Comparison of ENCODE assay signal across 13 cellular contexts in the genomic region with DNA sequence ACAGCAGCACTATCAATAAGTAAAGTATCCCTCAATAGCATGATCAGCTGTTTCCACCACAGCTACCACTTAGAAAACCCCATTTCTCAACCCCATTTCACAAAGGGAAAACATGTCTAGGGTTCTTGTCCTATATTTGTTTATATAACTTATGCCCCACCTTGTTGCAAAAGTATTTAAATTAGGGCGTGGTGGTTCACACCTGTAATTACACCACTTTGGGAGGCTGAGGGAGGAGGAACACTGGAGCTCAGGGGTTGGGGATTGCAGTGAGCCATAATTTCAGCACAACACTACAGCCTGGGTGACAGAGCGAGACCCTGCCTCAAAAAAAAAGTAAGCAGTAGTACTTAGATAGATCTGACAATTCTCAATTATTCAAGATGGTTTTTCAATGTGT. TPM values are rescaled to one million over a fixed set of nuclear protein-coding genes. Genes with fewer than 3 reads are reported as not detected.
DNase-seq lines count a peak whose midpoint lies in the region; ATAC-seq, FAIRE-seq and TF ChIP-seq lines count a peak whose summit lies in the region.
"Had no signal": no experiment of that assay in that cellular context is flagged by ENCODE, and none has a peak within 500 bp of the region (broad histone marks: within the 10 kb centered on the region; RNA-seq: fewer than 3 reads in every experiment).

No MANE protein-coding gene starts in this region.

- peak overlapping the region; percentile 18 for H3K4me2 ChIP-seq in keratinocyte (ENCODE audit: control insufficient read depth, extremely low read depth, insufficient read depth, low read depth, low read length)

- TF ChIP-seq CTCF in breast epithelium (IDR thresholded peaks at IDR 0.05) (no peak), MCF 10A (IDR thresholded peaks at IDR 0.05; ENCODE audit: unreplicated experiment) (no peak), keratinocyte (optimal IDR thresholded peaks at IDR 0.05 in 1 of 3, IDR thresholded peaks at IDR 0.05 in 1 of 3, conservative IDR thresholded peaks at IDR 0.05 in 1 of 3; ENCODE audit: extremely low read depth in 1 of 3, insufficient read depth in 2 of 3, low read length in 3 of 3) (no peak), upper lobe of right lung (IDR thresholded peaks at IDR 0.05) (no peak), foreskin fibroblast (IDR thresholded peaks at IDR 0.05; ENCODE audit: low read depth, low read length) (no peak)

- H3K4me3 Mint-ChIP-seq in MCF 10A (ENCODE audit: unreplicated experiment), result no peak overlapping the region
- peak overlapping the region; percentile 23 for H3K4me3 Mint-ChIP-seq in activated T-helper 1 cell treated with anti-CD3 and anti-CD28 coated beads, Interleukin-12 subunit alpha, Interleukin-12 subunit beta, Interleukin-2, Interleukin-4 antibody, amounts not matched to agents 30 ng/mL and 10 ng/mL and 1 ng/mL, durations not matched to agents 14 hours and 24 hours and 36 hours

- H3K4me1 Mint-ChIP-seq in MCF 10A (ENCODE audit: insufficient read depth, unreplicated experiment), result peaks cover 53% of the 10 kb centered on the region
- peaks cover 61% of the 10 kb centered on the region for H3K4me1 Mint-ChIP-seq in activated T-helper 1 cell treated with anti-CD3 and anti-CD28 coated beads, Interleukin-12 subunit alpha, Interleukin-12 subunit beta, Interleukin-2, Interleukin-4 antibody, amounts not matched to agents 30 ng/mL and 10 ng/mL and 1 ng/mL, durations not matched to agents 14 hours and 24 hours and 36 hours (ENCODE audit: low read depth)

- H3K27ac ChIP-seq in breast epithelium, result peak overlapping the region; percentile 64 to 73
- H3K27ac ChIP-seq in keratinocyte (ENCODE audit: control insufficient read depth, insufficient read depth, low read length), result no peak overlapping the region
- H3K27ac ChIP-seq in upper lobe of right lung, result peak overlapping the region; percentile 51

- H2AFZ ChIP-seq in keratinocyte (ENCODE audit: control insufficient read depth, low read length), result no peak overlapping the region

- H4K20me1 ChIP-seq in keratinocyte (ENCODE audit: control insufficient read depth, extremely low read depth, insufficient read depth, low read length), result peaks cover 20% of the 10 kb centered on the region

- H3K4me3 ChIP-seq in breast epithelium (no peak overlapping the region), keratinocyte (ENCODE audit: control insufficient read depth in 2 of 3, extremely low read depth in 1 of 3, insufficient read depth in 2 of 3, low read depth in 1 of 3, low read length in 3 of 3) (no peak overlapping the region), upper lobe of right lung (peak overlapping the region; percentile 89), foreskin fibroblast (ENCODE audit: low read depth in 1 of 2, low read length in 2 of 2) (no peak overlapping the region)

- CTCF ChIA-PET in MCF 10A (lab: Yijun Ruan, JAX), result interaction anchor here (0.6 to 1.2 kb wide), 3 partner anchors 26 to 111 kb away, joined by 3 to 5 read pairs (median 3); no protein-coding TSS in a partner anchor

- no peak overlapping the region for H3K9ac ChIP-seq in keratinocyte (ENCODE audit: control insufficient read depth, extremely low read depth, insufficient read depth, low read length)

- no peaks in the 10 kb centered on the region for H3K9me3 Mint-ChIP-seq in MCF 10A (ENCODE audit: unreplicated experiment)
- H3K9me3 Mint-ChIP-seq in activated T-helper 1 cell treated with anti-CD3 and anti-CD28 coated beads, Interleukin-12 subunit alpha, Interleukin-12 subunit beta, Interleukin-2, Interleukin-4 antibody, amounts not matched to agents 30 ng/mL and 10 ng/mL and 1 ng/mL, durations not matched to agents 14 hours and 24 hours and 36 hours, result no peaks in the 10 kb centered on the region

- H3K36me3 ChIP-seq in breast epithelium, result no peaks in the 10 kb centered on the region
- peaks cover 1 to 3% of the 10 kb centered on the region in 2 experiments for H3K36me3 ChIP-seq in keratinocyte (ENCODE audit: control insufficient read depth in 2 of 2, extremely low read depth in 1 of 2, insufficient read depth in 2 of 2, low read length in 2 of 2)
- no peaks in the 10 kb centered on the region for H3K36me3 ChIP-seq in upper lobe of right lung

- peaks cover 96% of the 10 kb centered on the region for H3K79me2 ChIP-seq in keratinocyte (ENCODE audit: control insufficient read depth, insufficient read depth, low read length)

- dilution Hi-C loops in keratinocyte (cut with MboI; ENCODE audit: extremely low pct_ligation_motif_present, low sequenced_read_pairs), result no loop called here

- no peak overlapping the region for H3K27ac Mint-ChIP-seq in MCF 10A (ENCODE audit: low read depth, unreplicated experiment)
- no peak overlapping the region for H3K27ac Mint-ChIP-seq in activated T-helper 1 cell treated with anti-CD3 and anti-CD28 coated beads, Interleukin-12 subunit alpha, Interleukin-12 subunit beta, Interleukin-2, Interleukin-4 antibody, amounts not matched to agents 30 ng/mL and 10 ng/mL and 1 ng/mL, durations not matched to agents 14 hours and 24 hours and 36 hours

- TF ChIP-seq POLR2A in breast epithelium (IDR thresholded peaks at IDR 0.05), result no peak

- DNase-seq in breast epithelium (ENCODE audit: low spot score in 2 of 2) (no peak), MCF 10A (ENCODE audit: unreplicated experiment) (no peak), keratinocyte (ENCODE audit: low read depth, low spot score) (no peak), upper lobe of right lung (no peak), NCI-H1930 (lab: John Stamatoyannopoulos, UW) (no peak), foreskin fibroblast (no peak)
- DNase-seq in activated T-helper 1 cell treated with anti-CD3 and anti-CD28 coated beads, Interleukin-12 subunit alpha, Interleukin-12 subunit beta, Interleukin-2, Interleukin-4 antibody, amounts not matched to agents 30 ng/mL and 10 ng/mL and 1 ng/mL, durations not matched to agents 14 hours and 24 hours and 36 hours (ENCODE audit: low spot score), result no peak
- DNase-seq: activated CD8-positive, alpha-beta memory T cell treated with anti-CD3 and anti-CD28 coated beads for 24 hours; anterior cingulate cortex; NCI-H1048; NCI-H510A treated with DMSO at 0.1 percent for 48 hours; trophoblast cell had no signal

- ATAC-seq in upper lobe of right lung, result no peak
- ATAC-seq in HG03442 (IDR thresholded peaks at IDR 0.05; ENCODE audit: unreplicated experiment), result no peak

- H3K27me3 ChIP-seq in breast epithelium (no peaks in the 10 kb centered on the region), keratinocyte (ENCODE audit: control insufficient read depth, extremely low read depth, insufficient read depth, low read length) (no peaks in the 10 kb centered on the region), upper lobe of right lung (no peaks in the 10 kb centered on the region)

- peaks cover 2% of the 10 kb centered on the region for H3K9me1 ChIP-seq in keratinocyte (ENCODE audit: control insufficient read depth, extremely low read depth, insufficient read depth, low read length)

- no TSS peak for BruUV-seq in MCF 10A (replicated peaks; lab: Mats Ljungman, UMichigan)

- H3K4me1 ChIP-seq in breast epithelium (peaks cover 4% of the 10 kb centered on the region in 2 donors), keratinocyte (ENCODE audit: control insufficient read depth, extremely low read depth, insufficient read depth, low read length) (peaks cover 65% of the 10 kb centered on the region), upper lobe of right lung (peaks cover 62% of the 10 kb centered on the region)

- intact Hi-C loops in breast epithelium (cut with DNase I; ENCODE audit: low total_unique reads), result no loop called here
- intact Hi-C loops in MCF 10A (cut with micrococcal nuclease), result no loop called here
- intact Hi-C loops in activated T-helper 1 cell treated with anti-CD3 and anti-CD28 coated beads, Interleukin-12 subunit alpha, Interleukin-12 subunit beta, Interleukin-2, Interleukin-4 antibody, amounts not matched to agents 30 ng/mL and 10 ng/mL and 1 ng/mL, durations not matched to agents 14 hours and 24 hours and 36 hours (cut with micrococcal nuclease), result loop anchor here (10.0 kb wide), 1 partner anchor 1349 kb away; no protein-coding TSS in a partner anchor
- intact Hi-C loops in upper lobe of right lung (cut with DNase I), result no loop called here

- H3K36me3 Mint-ChIP-seq in MCF 10A (ENCODE audit: insufficient read depth, unreplicated experiment), result peaks cover 13% of the 10 kb centered on the region
- peaks cover 26% of the 10 kb centered on the region for H3K36me3 Mint-ChIP-seq in activated T-helper 1 cell treated with anti-CD3 and anti-CD28 coated beads, Interleukin-12 subunit alpha, Interleukin-12 subunit beta, Interleukin-2, Interleukin-4 antibody, amounts not matched to agents 30 ng/mL and 10 ng/mL and 1 ng/mL, durations not matched to agents 14 hours and 24 hours and 36 hours (ENCODE audit: low read depth)

- H3K9me3 ChIP-seq in breast epithelium (no peaks in the 10 kb centered on the region), keratinocyte (ENCODE audit: control insufficient read depth, low read depth, low read length) (no peaks in the 10 kb centered on the region), upper lobe of right lung (no peaks in the 10 kb centered on the region)

- H3K27me3 Mint-ChIP-seq in MCF 10A (ENCODE audit: insufficient read depth, unreplicated experiment), result no peaks in the 10 kb centered on the region
- no peaks in the 10 kb centered on the region for H3K27me3 Mint-ChIP-seq in activated T-helper 1 cell treated with anti-CD3 and anti-CD28 coated beads, Interleukin-12 subunit alpha, Interleukin-12 subunit beta, Interleukin-2, Interleukin-4 antibody, amounts not matched to agents 30 ng/mL and 10 ng/mL and 1 ng/mL, durations not matched to agents 14 hours and 24 hours and 36 hours (ENCODE audit: insufficient read depth)

- POLR2A ChIA-PET in MCF 10A (lab: Yijun Ruan, JAX), result interaction anchor here (0.5 to 1.8 kb wide), 3 partner anchors 43 to 133 kb away, joined by 3 to 6 read pairs (median 3); partner anchors contain the start of genes HSP90AB1 and SLC35B2

- FAIRE-seq in keratinocyte (lab: Jason Lieb, UNC), result no peak

RNA-seq across cellular contexts. Expression of gene MRPL14, which starts 3.7 kb away (rescaled TPM):
- total RNA-seq in breast epithelium (10 to 100 TPM; 24.6 to 55.7 (median 30.4) TPM), MCF 10A (2022) (47.6 and 66.8 TPM in 2 replicates), upper lobe of right lung (94.1 TPM)
- total RNA-seq in activated T-helper 1 cell treated with anti-CD3 and anti-CD28 coated beads, Interleukin-12 subunit alpha, Interleukin-12 subunit beta, Interleukin-2, Interleukin-4 antibody, amounts not matched to agents 30 ng/mL and 10 ng/mL and 1 ng/mL, durations not matched to agents 14 hours and 24 hours and 36 hours, result 62.6 and 68.6 TPM in 2 replicates
- 103 to 136 TPM (median 133 TPM) in 3 replicates for polyA plus RNA-seq in keratinocyte
- 45.9 TPM for polyA plus RNA-seq in keratinocyte (2011; ENCODE audit: low read depth)
- 88.9 and 109 TPM in 2 replicates for polyA plus RNA-seq in keratinocyte (2011; cell fraction: cytosol; rRNA removed)
- 49.1 and 53.5 TPM in 2 replicates for polyA plus RNA-seq in keratinocyte (2011; cell fraction: nucleus; rRNA removed)
- polyA plus RNA-seq in keratinocyte (2012; ENCODE audit: low replicate concordance), result 77.7 and 139 TPM in 2 replicates
- 33.2 to 34.7 TPM (median 34.0 TPM) in 3 replicates for polyA minus RNA-seq in keratinocyte
- polyA minus RNA-seq in keratinocyte (2011; cell fraction: cytosol; rRNA and poly(A)+ RNA removed), result 33.4 TPM
- polyA minus RNA-seq in keratinocyte (2011; cell fraction: nucleus; rRNA and poly(A)+ RNA removed), result 12.3 and 12.7 TPM in 2 replicates

RNA-seq across cellular contexts. Expression of gene TMEM63B, which starts 3.8 kb away (rescaled TPM):
- total RNA-seq in breast epithelium (10 to 100 TPM; 16.7 to 21.8 (median 18.9) TPM), MCF 10A (2022) (22.3 and 22.6 TPM in 2 replicates), upper lobe of right lung (119 TPM)
- total RNA-seq in activated T-helper 1 cell treated with anti-CD3 and anti-CD28 coated beads, Interleukin-12 subunit alpha, Interleukin-12 subunit beta, Interleukin-2, Interleukin-4 antibody, amounts not matched to agents 30 ng/mL and 10 ng/mL and 1 ng/mL, durations not matched to agents 14 hours and 24 hours and 36 hours, result 17.0 and 20.7 TPM in 2 replicates
- polyA plus RNA-seq in keratinocyte, result 64.8 to 110 TPM (median 80.8 TPM) in 3 replicates
- polyA plus RNA-seq in keratinocyte (2011; ENCODE audit: low read depth), result 28.5 TPM
- 66.2 and 76.7 TPM in 2 replicates for polyA plus RNA-seq in keratinocyte (2011; cell fraction: cytosol; rRNA removed)
- 203 and 247 TPM in 2 replicates for polyA plus RNA-seq in keratinocyte (2011; cell fraction: nucleus; rRNA removed)
- polyA plus RNA-seq in keratinocyte (2012; ENCODE audit: low replicate concordance), result 54.7 and 68.7 TPM in 2 replicates
- polyA minus RNA-seq in keratinocyte, result 151 to 266 TPM (median 170 TPM) in 3 replicates
- polyA minus RNA-seq in keratinocyte (2011; cell fraction: cytosol; rRNA and poly(A)+ RNA removed), result 121 TPM
- polyA minus RNA-seq in keratinocyte (2011; cell fraction: nucleus; rRNA and poly(A)+ RNA removed), result 107 and 122 TPM in 2 replicates

RNA-seq across cellular contexts. Expression of gene CAPN11, which starts 35.1 kb away (rescaled TPM):
- total RNA-seq in breast epithelium (1 to 10 TPM; 1.1 to 3.8 (median 2.9) TPM), MCF 10A (2022) (not detected in 2 replicates), upper lobe of right lung (1.6 TPM)
- total RNA-seq in activated T-helper 1 cell treated with anti-CD3 and anti-CD28 coated beads, Interleukin-12 subunit alpha, Interleukin-12 subunit beta, Interleukin-2, Interleukin-4 antibody, amounts not matched to agents 30 ng/mL and 10 ng/mL and 1 ng/mL, durations not matched to agents 14 hours and 24 hours and 36 hours, result not detected in 2 replicates
- 0.04 TPM in 1 of 3 replicates, not detected in the others for polyA plus RNA-seq in keratinocyte
- polyA plus RNA-seq in keratinocyte (2011; ENCODE audit: low read depth), result not detected
- not detected in 2 replicates for polyA plus RNA-seq in keratinocyte (2011; cell fraction: cytosol; rRNA removed)
- polyA plus RNA-seq in keratinocyte (2011; cell fraction: nucleus; rRNA removed), result 0.05 TPM in 1 of 2 replicates, not detected in the other
- 0.05 TPM in 1 of 2 replicates, not detected in the other for polyA plus RNA-seq in keratinocyte (2012; ENCODE audit: low replicate concordance)
- polyA minus RNA-seq in keratinocyte, result not detected in 3 replicates
- polyA minus RNA-seq in keratinocyte (2011; cell fraction: cytosol; rRNA and poly(A)+ RNA removed), result not detected
- polyA minus RNA-seq in keratinocyte (2011; cell fraction: nucleus; rRNA and poly(A)+ RNA removed), result not detected in 2 replicates
